Comparison of ENCODE assay signal across 16 cellular contexts in genomic region chr9:131062979-131063378, GRCh38. TPM values are rescaled to one million over a fixed set of nuclear protein-coding genes. Genes with fewer than 3 reads are reported as not detected.
DNase-seq lines count a peak whose midpoint lies in the region; ATAC-seq and TF ChIP-seq lines count a peak whose summit lies in the region.
"Had no signal": no experiment of that assay in that cellular context is flagged by ENCODE, and none has a peak within 500 bp of the region (broad histone marks: within the 10 kb centered on the region; RNA-seq: fewer than 3 reads in every experiment).

No MANE protein-coding gene starts in this region.

- no peak overlapping the region for H3K27ac ChIP-seq in osteoblast (ENCODE audit: low read depth, low read length)
- H3K27ac ChIP-seq: BLaER1, C4-2B had no signal

- DNase-seq in G401 (ENCODE audit: low spot score): peak; percentile 72
- peak; percentile 36 for DNase-seq in H7
- peak; percentile 74 for DNase-seq in cerebellum (ENCODE audit: low spot score)
- DNase-seq in osteoblast (ENCODE audit: insufficient read length, low spot score, missing footprints): peak; percentile 47
- DNase-seq: Caco-2; CD4-positive, CD25-positive, alpha-beta regulatory T cell; CD8-positive, alpha-beta T cell; DMS53; DMS79 treated with DMSO at 0.1 percent for 48 hours; GOT3; HCEC 1CT had no signal

- no peak for TF ChIP-seq CTCF in osteoblast (IDR thresholded peaks at IDR 0.05; ENCODE audit: extremely low read depth, low read depth, low read length)

- H3K4me1 ChIP-seq in osteoblast (ENCODE audit: insufficient read depth, low read length): no peaks in the 10 kb centered on the region
- H3K4me1 ChIP-seq: Caco-2 had no signal

- H4K20me1 ChIP-seq in osteoblast (ENCODE audit: insufficient read depth, low read length): no peaks in the 10 kb centered on the region
- H4K20me1 ChIP-seq: BLaER1 had no signal

- H3K36me3 ChIP-seq in H7 (replicated peaks; ENCODE audit: control insufficient read depth, insufficient read depth, low read length) (peaks cover 6% of the 10 kb centered on the region), osteoblast (ENCODE audit: insufficient read depth, low read length) (no peaks in the 10 kb centered on the region)
- H3K36me3 ChIP-seq: BLaER1 had no signal

- H3K79me2 ChIP-seq in osteoblast (ENCODE audit: insufficient read depth, low read length): no peaks in the 10 kb centered on the region

- H3K4me3 ChIP-seq in H7 (ENCODE audit: insufficient read depth, low read depth, low read length) (no peak overlapping the region), osteoblast (ENCODE audit: insufficient read depth, low read length) (no peak overlapping the region)
- H3K4me3 ChIP-seq: BLaER1 had no signal

- H2AFZ ChIP-seq in osteoblast (ENCODE audit: low read length): no peak overlapping the region

- H3K9me3 ChIP-seq in osteoblast (ENCODE audit: low read depth, low read length): no peaks in the 10 kb centered on the region
- H3K9me3 ChIP-seq: BLaER1, Caco-2 had no signal

- H3K27me3 ChIP-seq in H7 (ENCODE audit: control insufficient read depth, insufficient read depth, low read length): no peaks in the 10 kb centered on the region
- H3K27me3 ChIP-seq in osteoblast (ENCODE audit: insufficient read depth, low read length): no peaks in the 10 kb centered on the region
- H3K27me3 ChIP-seq: BLaER1 had no signal

- H3K4me2 ChIP-seq in osteoblast (ENCODE audit: insufficient read depth, low read length): no peak overlapping the region
- H3K4me2 ChIP-seq: BLaER1 had no signal

- no peak for ATAC-seq in HG03521 (IDR thresholded peaks at IDR 0.05; ENCODE audit: unreplicated experiment)
- ATAC-seq in GM21360 (IDR thresholded peaks at IDR 0.05; ENCODE audit: unreplicated experiment): no peak
- ATAC-seq: CD8-positive, alpha-beta T cell had no signal

- in situ Hi-C loops in G401 (cut with HindIII; ENCODE audit: low sequenced_read_pairs): no loop called here

RNA-seq across cellular contexts. Expression of gene AIF1L, which starts 33.4 kb away (rescaled TPM):
- total RNA-seq in G401 (2014; rRNA removed; shearing (Covaris generic)): 25.5 and 26.9 TPM in 2 replicates
- 93.3 and 97.2 TPM in 2 replicates for total RNA-seq in H7 (2014; rRNA removed; shearing (Covaris generic))
- total RNA-seq in cerebellum (24.2 TPM), osteoblast (under 0.01 TPM in 1 of 2 replicates, not detected in the other)
- total RNA-seq: B cell; CD8-positive, alpha-beta T cell had no signal

RNA-seq across cellular contexts. Expression of gene LAMC3, which starts 54.0 kb away (rescaled TPM):
- total RNA-seq in G401 (2014; rRNA removed; shearing (Covaris generic)): 1.8 and 3.3 TPM in 2 replicates
- total RNA-seq in H7 (2014; rRNA removed; shearing (Covaris generic)): 84.9 and 91.8 TPM in 2 replicates
- total RNA-seq in cerebellum (3.5 TPM), osteoblast (under 0.01 TPM in 1 of 2 replicates, not detected in the other)

Comparison
In these comparisons a context has a peak if more than half of its experiments do, and no peak if none do; other contexts are left out.
1. RNA of gene AIF1L, which starts 33.4 kb away (total RNA-seq): 93.3 to 97.2 TPM in H7, 25.5 to 26.9 TPM in G401 and 24.2 TPM in cerebellum (single experiment); under 0.01 TPM in osteoblast; every median in the first group is over 10 times any median in the second.
2. RNA of gene LAMC3, which starts 54.0 kb away (total RNA-seq): 84.9 to 91.8 TPM in H7; 3.5 TPM in cerebellum (single experiment), 1.8 to 3.3 TPM in G401 and under 0.01 TPM in osteoblast; every median in the first group is over 10 times any median in the second.
3. Peak in every context shown above with its lines, with median percentiles within 50 percentile points of each other: DNase-seq.